ENCODE assay signal across 1 cellular context in the genomic region with DNA sequence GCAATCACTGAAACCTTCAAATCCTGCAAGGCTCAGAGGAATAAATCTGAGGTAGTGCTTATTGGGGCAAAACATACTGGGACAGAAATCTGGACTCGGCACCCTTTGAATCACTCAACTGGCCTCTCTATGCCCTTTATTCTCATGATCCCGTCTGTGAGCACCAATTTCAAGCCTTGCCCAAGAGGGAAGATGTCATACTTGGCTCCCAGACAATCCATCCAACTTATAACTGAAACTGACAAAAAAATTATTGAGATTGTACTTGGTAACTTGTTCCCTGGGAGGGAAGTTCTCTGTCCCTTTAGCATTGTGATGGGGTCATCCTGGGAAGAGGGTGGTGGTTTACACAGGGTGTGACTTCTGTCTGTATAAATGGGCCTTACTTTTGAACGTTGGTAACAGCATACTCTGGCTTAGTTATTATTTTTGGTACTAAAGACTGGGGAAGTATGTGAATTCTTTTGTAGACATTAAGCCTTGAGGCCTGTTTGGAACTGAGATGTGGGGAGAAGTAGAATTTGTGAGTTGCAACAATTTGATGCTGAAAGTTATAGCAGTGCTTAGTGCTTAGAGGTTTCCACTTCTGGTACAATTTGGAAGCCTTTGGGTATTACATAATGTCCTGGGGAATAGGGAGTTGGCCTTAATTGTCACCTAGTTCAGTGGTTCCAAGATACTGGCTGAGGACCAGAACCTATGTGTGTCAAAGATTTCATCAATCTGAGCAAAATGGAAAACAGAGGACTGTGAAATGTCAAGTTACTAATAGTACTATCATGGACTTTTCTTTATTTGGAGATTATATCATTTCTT.
TF ChIP-seq lines count a peak whose summit lies in the region.

No MANE protein-coding gene starts in this region.

TF ChIP-seq in WTC11, 78 proteins besides CTCF, POLR2A, EP300 and RAD21 (continued from another document):
- TF ChIP-seq, protein P1, sequence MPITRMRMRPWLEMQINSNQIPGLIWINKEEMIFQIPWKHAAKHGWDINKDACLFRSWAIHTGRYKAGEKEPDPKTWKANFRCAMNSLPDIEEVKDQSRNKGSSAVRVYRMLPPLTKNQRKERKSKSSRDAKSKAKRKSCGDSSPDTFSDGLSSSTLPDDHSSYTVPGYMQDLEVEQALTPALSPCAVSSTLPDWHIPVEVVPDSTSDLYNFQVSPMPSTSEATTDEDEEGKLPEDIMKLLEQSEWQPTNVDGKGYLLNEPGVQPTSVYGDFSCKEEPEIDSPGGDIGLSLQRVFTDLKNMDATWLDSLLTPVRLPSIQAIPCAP (CRISPR knock-in tag; IDR thresholded peaks at IDR 0.05): no peak
- TF ChIP-seq, protein P2, sequence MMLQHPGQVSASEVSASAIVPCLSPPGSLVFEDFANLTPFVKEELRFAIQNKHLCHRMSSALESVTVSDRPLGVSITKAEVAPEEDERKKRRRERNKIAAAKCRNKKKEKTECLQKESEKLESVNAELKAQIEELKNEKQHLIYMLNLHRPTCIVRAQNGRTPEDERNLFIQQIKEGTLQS (CRISPR knock-in tag; conservative IDR thresholded peaks at IDR 0.05): no peak
